8 cellular contexts compared by ENCODE assay signal in the genomic region with DNA sequence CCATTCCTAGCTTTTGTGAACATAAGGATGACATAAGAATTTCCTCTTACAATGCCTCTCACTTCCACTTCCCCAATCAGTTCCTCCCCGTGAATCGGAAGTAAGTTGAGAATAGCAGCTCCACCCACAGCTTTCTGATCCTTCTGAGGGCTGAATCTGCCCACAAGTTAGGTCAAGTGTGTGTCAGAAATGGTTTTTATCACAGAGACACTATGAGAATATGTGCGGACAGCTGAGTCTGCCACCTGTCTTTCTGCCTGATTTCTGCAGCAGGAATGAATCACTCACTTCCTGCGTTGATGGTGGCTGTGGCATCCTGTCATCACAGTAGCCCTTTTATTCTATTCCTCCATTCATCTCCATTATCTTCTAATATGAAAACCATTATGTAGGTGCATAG.
DNase-seq lines count a peak whose midpoint lies in the region; ATAC-seq and TF ChIP-seq lines count a peak whose summit lies in the region.

No MANE protein-coding gene starts in this region.

- H3K27me3 ChIP-seq in H9 (ENCODE audit: insufficient read depth, low read length): no peaks in the 10 kb centered on the region
- H3K27me3 ChIP-seq in uterus: no peaks in the 10 kb centered on the region

- no peak overlapping the region for H3K4me3 ChIP-seq in uterus

- WGBS in H9 (ENCODE audit: extremely low coverage, insufficient read length, low lambda C conversion rate): no CpG with 5 or more reads among the region's 4 CpGs

- no peaks in the 10 kb centered on the region for H3K79me1 ChIP-seq in H9 (ENCODE audit: insufficient read depth, low read depth, low read length, poor library complexity, severe bottlenecking)

- peaks cover 11% of the 10 kb centered on the region for H3K4me1 Mint-ChIP-seq in activated naive CD4-positive, alpha-beta T cell treated with anti-CD3 and anti-CD28 coated beads, Interleukin-2, amount 50 U/mL, for 24 hours
- peaks cover 5% of the 10 kb centered on the region for H3K4me1 Mint-ChIP-seq in activated naive CD4-positive, alpha-beta T cell treated with anti-CD3 and anti-CD28 coated beads, Interleukin-2, amount 10 ng/mL, durations not matched to agents 7 days and 5 days
- H3K4me1 Mint-ChIP-seq in H9: peaks cover 17 to 19% of the 10 kb centered on the region in 2 experiments

- H3K27me3 Mint-ChIP-seq in activated naive CD4-positive, alpha-beta T cell treated with anti-CD3 and anti-CD28 coated beads, Interleukin-2, amount 50 U/mL, for 24 hours: no peaks in the 10 kb centered on the region
- peaks cover 5% of the 10 kb centered on the region for H3K27me3 Mint-ChIP-seq in activated naive CD4-positive, alpha-beta T cell treated with anti-CD3 and anti-CD28 coated beads, Interleukin-2, amount 10 ng/mL, durations not matched to agents 7 days and 5 days
- H3K27me3 Mint-ChIP-seq in H9 (ENCODE audit: low read depth): peaks cover 2% of the 10 kb centered on the region; the same call in 1 of the 2 replicates

- H3K23me2 ChIP-seq in H9 (ENCODE audit: insufficient read length, low read depth, low read length, poor library complexity, severe bottlenecking): no peaks in the 10 kb centered on the region

- no peaks in the 10 kb centered on the region for H4K20me1 ChIP-seq in H9 (ENCODE audit: control insufficient read depth, insufficient read depth, insufficient read length)

- H2AK5ac ChIP-seq in H9 (ENCODE audit: insufficient read length, low read length): no peak overlapping the region

- no peak overlapping the region for H3K56ac ChIP-seq in H9 (ENCODE audit: insufficient read length, low read depth, low read length)

- no peak overlapping the region for H4K91ac ChIP-seq in H9 (ENCODE audit: insufficient read length, low read depth, low read length)

- H3K9me3 Mint-ChIP-seq in activated naive CD4-positive, alpha-beta T cell treated with anti-CD3 and anti-CD28 coated beads, Interleukin-2, amount 50 U/mL, for 24 hours: no peaks in the 10 kb centered on the region
- H3K9me3 Mint-ChIP-seq in activated naive CD4-positive, alpha-beta T cell treated with anti-CD3 and anti-CD28 coated beads, Interleukin-2, amount 10 ng/mL, durations not matched to agents 7 days and 5 days: no peaks in the 10 kb centered on the region
- H3K9me3 Mint-ChIP-seq in H9: no peaks in the 10 kb centered on the region; a peak in 1 of 5 replicates
- H3K9me3 Mint-ChIP-seq in activated naive CD4-positive, alpha-beta T cell treated with anti-CD3 and anti-CD28 coated beads, Interleukin-2, amount 50 U/mL, for 72 hours: no peaks in the 10 kb centered on the region

- H3K36me3 Mint-ChIP-seq in activated naive CD4-positive, alpha-beta T cell treated with anti-CD3 and anti-CD28 coated beads, Interleukin-2, amount 50 U/mL, for 24 hours: no peaks in the 10 kb centered on the region
- H3K36me3 Mint-ChIP-seq in activated naive CD4-positive, alpha-beta T cell treated with anti-CD3 and anti-CD28 coated beads, Interleukin-2, amount 10 ng/mL, durations not matched to agents 7 days and 5 days: no peaks in the 10 kb centered on the region
- no peaks in the 10 kb centered on the region; a peak in 1 of 7 replicates for H3K36me3 Mint-ChIP-seq in H9 (ENCODE audit: insufficient read depth in 1 of 3, low read depth in 3 of 3)
- H3K36me3 Mint-ChIP-seq in activated naive CD4-positive, alpha-beta T cell treated with anti-CD3 and anti-CD28 coated beads, Interleukin-2, amount 50 U/mL, for 72 hours: no peaks in the 10 kb centered on the region

- H2BK5ac ChIP-seq in H9 (ENCODE audit: insufficient read length, low read length): no peak overlapping the region

- TF ChIP-seq CTCF in H9 (conservative IDR thresholded peaks at IDR 0.05): peak; percentile 17; the same call in 1 of the 3 replicates
- TF ChIP-seq CTCF in uterus (IDR thresholded peaks at IDR 0.05): no peak

- H2BK120ac ChIP-seq in H9 (ENCODE audit: low read depth, low read length, poor library complexity, severe bottlenecking): no peak overlapping the region

- no peak overlapping the region for H3K18ac ChIP-seq in H9 (ENCODE audit: insufficient read length, low read depth, low read length)

- no peak overlapping the region for H3K23ac ChIP-seq in H9 (ENCODE audit: insufficient read length, low read depth, low read length)

- DNase-seq in activated naive CD4-positive, alpha-beta T cell treated with anti-CD3 and anti-CD28 coated beads, Interleukin-2, amount 10 ng/mL, durations not matched to agents 7 days and 5 days: no peak
- DNase-seq in H9 (no peak), M059J (ENCODE audit: low read depth) (peak; percentile 91), medulla oblongata (ENCODE audit: extremely low spot score) (peak; percentile 71), uterus (no peak), LoVo (ENCODE audit: low spot score) (no peak)
- DNase-seq in activated naive CD4-positive, alpha-beta T cell treated with anti-CD3 and anti-CD28 coated beads, Interleukin-2, amount 50 U/mL, for 72 hours (ENCODE audit: low spot score in 2 of 2): peak in 1 of 2 donors; percentile 12

- H2BK12ac ChIP-seq in H9 (ENCODE audit: insufficient read length, low read depth, low read length): no peak overlapping the region

- no peak for TF ChIP-seq POLR2A in uterus (IDR thresholded peaks at IDR 0.05)

- no peak overlapping the region for H2BK15ac ChIP-seq in H9 (ENCODE audit: low read depth, low read length)

- no peak overlapping the region for H4K5ac ChIP-seq in H9 (ENCODE audit: insufficient read length, low read depth, low read length)

- H3K79me2 ChIP-seq in H9 (ENCODE audit: insufficient read depth, low read length): no peaks in the 10 kb centered on the region

- no peak overlapping the region for H3K9ac ChIP-seq in H9 (ENCODE audit: extremely low read depth, insufficient read length, low read length)

- peak overlapping the region; percentile 75 for H3K27ac Mint-ChIP-seq in activated naive CD4-positive, alpha-beta T cell treated with anti-CD3 and anti-CD28 coated beads, Interleukin-2, amount 50 U/mL, for 24 hours
- H3K27ac Mint-ChIP-seq in activated naive CD4-positive, alpha-beta T cell treated with anti-CD3 and anti-CD28 coated beads, Interleukin-2, amount 10 ng/mL, durations not matched to agents 7 days and 5 days: no peak overlapping the region
- peak overlapping the region in 1 of 3 experiments; percentile 19; a peak in 1 of 7 replicates for H3K27ac Mint-ChIP-seq in H9
- no peak overlapping the region for H3K27ac Mint-ChIP-seq in activated naive CD4-positive, alpha-beta T cell treated with anti-CD3 and anti-CD28 coated beads, Interleukin-2, amount 50 U/mL, for 72 hours

- H3K4me3 Mint-ChIP-seq in activated naive CD4-positive, alpha-beta T cell treated with anti-CD3 and anti-CD28 coated beads, Interleukin-2, amount 50 U/mL, for 24 hours: peak overlapping the region; percentile 9
- no peak overlapping the region for H3K4me3 Mint-ChIP-seq in activated naive CD4-positive, alpha-beta T cell treated with anti-CD3 and anti-CD28 coated beads, Interleukin-2, amount 10 ng/mL, durations not matched to agents 7 days and 5 days
- no peak overlapping the region for H3K4me3 Mint-ChIP-seq in H9

- H3K9me3 ChIP-seq in H9 (ENCODE audit: control insufficient read depth, low read depth, low read length) (no peaks in the 10 kb centered on the region), uterus (no peaks in the 10 kb centered on the region)

- H3K4ac ChIP-seq in H9 (ENCODE audit: low read depth, low read length): no peak overlapping the region

- no peak overlapping the region for H4K8ac ChIP-seq in H9 (replicated peaks; ENCODE audit: insufficient read length, low read depth, low read length)

- no peak overlapping the region for H3T11ph ChIP-seq in H9 (ENCODE audit: low read length)

- no peak overlapping the region for H2BK20ac ChIP-seq in H9 (ENCODE audit: low read depth, low read length, poor library complexity, severe bottlenecking)

- no peak overlapping the region for H3K14ac ChIP-seq in H9 (ENCODE audit: insufficient read depth, low read length)

- intact Hi-C loops in uterus (cut with DNase I; ENCODE audit: low total_unique reads): no loop called here

- CTCF ChIA-PET in activated naive CD4-positive, alpha-beta T cell treated with anti-CD3 and anti-CD28 coated beads, Interleukin-2, amount 10 ng/mL, durations not matched to agents 7 days and 5 days (lab: Charles Lee): no interaction called here

- H2AFZ ChIP-seq in H9 (ENCODE audit: low read length): no peak overlapping the region

- peak; percentile 88 to 92 for ATAC-seq in activated naive CD4-positive, alpha-beta T cell treated with anti-CD3 and anti-CD28 coated beads, Interleukin-2, amount 50 U/mL, for 72 hours

- H3K4me2 ChIP-seq in H9 (ENCODE audit: insufficient read depth, insufficient read length, low read length): no peak overlapping the region

- H3K27ac ChIP-seq in H9 (ENCODE audit: insufficient read length, low read depth, low read length) (no peak overlapping the region), uterus (no peak overlapping the region)

- H3K4me1 ChIP-seq in H9 (ENCODE audit: insufficient read depth, low read length) (no peaks in the 10 kb centered on the region; the same call in 1 of the 2 replicates), uterus (no peaks in the 10 kb centered on the region)

- no peaks in the 10 kb centered on the region for H3K36me3 ChIP-seq in uterus

Comparison
In these comparisons a context has a peak if more than half of its experiments do, and no peak if none do; other contexts are left out.
1. DNase-seq: peak in M059J (single experiment) and medulla oblongata (single experiment); none in activated naive CD4-positive, alpha-beta T cell treated with anti-CD3 and anti-CD28 coated beads, Interleukin-2, amount 10 ng/mL, durations not matched to agents 7 days and 5 days (single experiment), H9 (single experiment), uterus (0 of 2) and LoVo (single experiment).